In genomic region chr15:50573842-50574241, GRCh38 we compare ENCODE assay signal across 13 cellular contexts. TPM values are rescaled to one million over a fixed set of nuclear protein-coding genes. Genes with fewer than 3 reads are reported as not detected.
"Had no signal": no experiment of that assay in that cellular context is flagged by ENCODE, and none has a peak within 500 bp of the region (broad histone marks: within the 10 kb centered on the region; RNA-seq: fewer than 3 reads in every experiment).

No MANE protein-coding gene starts in this region.

RNA-seq across cellular contexts. Expression of gene USP50, which starts 27.4 kb away (rescaled TPM):
- total RNA-seq: left colon; left ventricle myocardium inferior; lower leg skin; myocyte; natural killer cell treated with Interleukin-12 subunit alpha and Interleukin-12 subunit beta and Interleukin-15 and Interleukin-18, amount 100 ng/mL, for 72 hours; subcutaneous adipose tissue; thoracic aorta; vagina had no signal
- polyA plus RNA-seq: immature natural killer cell; naive thymus-derived CD4-positive, alpha-beta T cell; pancreas; right cardiac atrium; urinary bladder had no signal
